Comparison of ENCODE assay signal across 8 cellular contexts in genomic region chr5:143403607-143404415, GRCh38. TPM values are rescaled to one million over a fixed set of nuclear protein-coding genes. Genes with fewer than 3 reads are reported as not detected.
DNase-seq lines count a peak whose midpoint lies in the region; ATAC-seq and TF ChIP-seq lines count a peak whose summit lies in the region.

Gene NR3C1, minus strand, starts transcription at chr5:143403686. Its CDS starts 2,847 bp downstream, at chr5:143400839.

- H3K27me3 Mint-ChIP-seq in osteocyte (ENCODE audit: unreplicated experiment): no peaks in the 10 kb centered on the region

- ATAC-seq in GM21529 (IDR thresholded peaks at IDR 0.05; ENCODE audit: unreplicated experiment) (peak; percentile 49), thoracic aorta (ENCODE audit: insufficient number of reproducible peaks, low FRiP score, low read depth) (peak; percentile 69)

- no peak for TF ChIP-seq EP300 in SK-N-SH (IDR thresholded peaks at IDR 0.05; ENCODE audit: borderline replicate concordance in 1 of 2, low read depth in 1 of 2, low read length in 1 of 2)

- H3K27me3 ChIP-seq in SK-N-SH (ENCODE audit: insufficient read depth) (no peaks in the 10 kb centered on the region), thoracic aorta (replicated peaks; ENCODE audit: insufficient read depth) (no peaks in the 10 kb centered on the region)

- H3K36me3 Mint-ChIP-seq in osteocyte (ENCODE audit: unreplicated experiment): peaks cover 15% of the 10 kb centered on the region

- H3K9me3 ChIP-seq in SK-N-SH (0 out of 2 replicates have a peak, but pooled peaks cover 3% of the 10 kb centered on the region), thoracic aorta (no peaks in the 10 kb centered on the region)

- CTCF ChIA-PET in SK-N-SH (lab: Yijun Ruan, JAX): interaction anchor here (0.6 to 3.0 kb wide), 58 partner anchors 8 to 743 kb away, joined by 3 to 32 read pairs (median 4); no protein-coding TSS in a partner anchor

- peaks cover 17% of the 10 kb centered on the region for H3F3A ChIP-seq in SK-N-SH (replicated peaks; ENCODE audit: insufficient read depth)

- H3K9me3 Mint-ChIP-seq in osteocyte (ENCODE audit: unreplicated experiment): peaks cover 7% of the 10 kb centered on the region

- H3K27ac Mint-ChIP-seq in osteocyte (ENCODE audit: unreplicated experiment): peak within 1 kb of the TSS; percentile 100

- peak within 1 kb of the TSS; percentile 99 for H3K4me2 ChIP-seq in SK-N-SH

- H3K27ac ChIP-seq in SK-N-SH (ENCODE audit: low read depth in 2 of 2, low read length in 1 of 2) (peak within 1 kb of the TSS; percentile 94 to 99), thoracic aorta (peak within 1 kb of the TSS; percentile 95 to 97)

- peaks cover 33% of the 10 kb centered on the region for H4K20me1 ChIP-seq in SK-N-SH (ENCODE audit: insufficient read depth)

- peak; percentile 56 for TF ChIP-seq RAD21 in SK-N-SH (IDR thresholded peaks at IDR 0.05; ENCODE audit: low read length)

- POLR2A ChIA-PET in SK-N-SH (lab: Yijun Ruan, JAX): interaction anchor here (0.6 to 1.2 kb wide), 4 partner anchors 298 to 419 kb away, joined by 3 to 4 read pairs (median 4); no protein-coding TSS in a partner anchor

- peak within 1 kb of the TSS; percentile 90 for H3K4me3 Mint-ChIP-seq in osteocyte (ENCODE audit: unreplicated experiment)

- peaks cover 46% of the 10 kb centered on the region for H3K79me2 ChIP-seq in SK-N-SH (ENCODE audit: insufficient read depth)

- TF ChIP-seq CTCF in SK-N-SH (IDR thresholded peaks at IDR 0.05) (peak; percentile 46), osteocyte (IDR thresholded peaks at IDR 0.05) (peak; percentile 63), thoracic aorta (IDR thresholded peaks at IDR 0.05) (peak; percentile 45)

- peak within 1 kb of the TSS; percentile 75 for H3K4me3 ChIP-seq in Jurkat, Clone E6-1 (ENCODE audit: low read length)
- peak within 1 kb of the TSS; percentile 83 to 90 for H3K4me3 ChIP-seq in SK-N-SH (ENCODE audit: low read depth in 2 of 2, low read length in 1 of 2)
- peak within 1 kb of the TSS; percentile 93 for H3K4me3 ChIP-seq in thoracic aorta

- DNase-seq in EL (peak; percentile 90), SK-N-SH (peak; percentile 88), glomerular endothelial cell (ENCODE audit: extremely low read depth, low read depth, low spot score) (no peak), osteocyte (ENCODE audit: extremely low spot score, unreplicated experiment) (peak; percentile 94), thoracic aorta (ENCODE audit: low spot score) (peak; percentile 33)
- DNase-seq in Jurkat, Clone E6-1 (ENCODE audit: low read depth, low spot score): peak; percentile 68
- peak; percentile 88 for DNase-seq in activated naive CD4-positive, alpha-beta T cell treated with anti-CD3 and anti-CD28 coated beads, Interleukin-2, amount 50 U/mL, for 16 hours

- 1% methylated on average over 24 of the region's 111 CpGs for WGBS in SK-N-SH (ENCODE audit: low lambda C conversion rate)

- H2AFZ ChIP-seq in SK-N-SH (ENCODE audit: low read depth): peak within 1 kb of the TSS; percentile 100

- peaks cover 38% of the 10 kb centered on the region for H3K4me1 Mint-ChIP-seq in osteocyte (ENCODE audit: unreplicated experiment)

- H3K9me2 ChIP-seq in SK-N-SH: no peaks in the 10 kb centered on the region

- peak within 1 kb of the TSS; percentile 90 for H3K9ac ChIP-seq in SK-N-SH

- H3K4me1 ChIP-seq in SK-N-SH (ENCODE audit: control insufficient read depth in 1 of 2, insufficient read depth in 2 of 2, low read depth in 1 of 2, low read length in 1 of 2): peaks cover 9 to 19% of the 10 kb centered on the region in 2 experiments; a peak in 3 of 4 replicates
- H3K4me1 ChIP-seq in thoracic aorta (ENCODE audit: control insufficient read depth in 1 of 2, low read depth in 2 of 2): peaks cover 7 to 32% of the 10 kb centered on the region in 2 donors

- H3K36me3 ChIP-seq in SK-N-SH (replicated peaks in 1 of 2; ENCODE audit: control insufficient read depth in 1 of 2, insufficient read depth in 2 of 2, low read length in 1 of 2) (peaks cover 14 to 15% of the 10 kb centered on the region in 2 experiments), thoracic aorta (no peaks in the 10 kb centered on the region)

TF ChIP-seq in SK-N-SH, 30 proteins besides CTCF, POLR2A, EP300 and RAD21:
- TF ChIP-seq EZH2phosphoT487 (IDR thresholded peaks at IDR 0.05; ENCODE audit: borderline replicate concordance, low read depth) (no peak), FOXM1 (IDR thresholded peaks at IDR 0.05; ENCODE audit: low read depth) (no peak), NFIC (IDR thresholded peaks at IDR 0.05; ENCODE audit: borderline replicate concordance) (0 out of 2 replicates have a peak, but pooled peaks have one; percentile 3), TEAD4 (IDR thresholded peaks at IDR 0.05; ENCODE audit: borderline replicate concordance, insufficient read depth) (no peak), MXI1 (IDR thresholded peaks at IDR 0.05; ENCODE audit: low read depth, low read length) (peak; percentile 61), TAF1 (IDR thresholded peaks at IDR 0.05; ENCODE audit: borderline replicate concordance, low read depth, low read length) (peak; percentile 7; the same call in 1 of the 2 replicates), CHD2 (IDR thresholded peaks at IDR 0.05; ENCODE audit: low read length, partially characterized antibody) (peak; percentile 41), FOXJ3 (CRISPR knock-in tag; IDR thresholded peaks at IDR 0.05) (no peak), SMC3 (IDR thresholded peaks at IDR 0.05; ENCODE audit: low read depth, low read length) (peak; percentile 42), USF2 (IDR thresholded peaks at IDR 0.05; ENCODE audit: borderline replicate concordance, low read depth, low read length) (no peak), YY1 (IDR thresholded peaks at IDR 0.05; ENCODE audit: low read depth) (no peak), RFX5 (IDR thresholded peaks at IDR 0.05; ENCODE audit: low read length) (no peak), SIN3A (IDR thresholded peaks at IDR 0.05; ENCODE audit: borderline replicate concordance, low read depth, low read length) (peak; percentile 81; the same call in 1 of the 2 replicates)
- TF ChIP-seq, protein P1, sequence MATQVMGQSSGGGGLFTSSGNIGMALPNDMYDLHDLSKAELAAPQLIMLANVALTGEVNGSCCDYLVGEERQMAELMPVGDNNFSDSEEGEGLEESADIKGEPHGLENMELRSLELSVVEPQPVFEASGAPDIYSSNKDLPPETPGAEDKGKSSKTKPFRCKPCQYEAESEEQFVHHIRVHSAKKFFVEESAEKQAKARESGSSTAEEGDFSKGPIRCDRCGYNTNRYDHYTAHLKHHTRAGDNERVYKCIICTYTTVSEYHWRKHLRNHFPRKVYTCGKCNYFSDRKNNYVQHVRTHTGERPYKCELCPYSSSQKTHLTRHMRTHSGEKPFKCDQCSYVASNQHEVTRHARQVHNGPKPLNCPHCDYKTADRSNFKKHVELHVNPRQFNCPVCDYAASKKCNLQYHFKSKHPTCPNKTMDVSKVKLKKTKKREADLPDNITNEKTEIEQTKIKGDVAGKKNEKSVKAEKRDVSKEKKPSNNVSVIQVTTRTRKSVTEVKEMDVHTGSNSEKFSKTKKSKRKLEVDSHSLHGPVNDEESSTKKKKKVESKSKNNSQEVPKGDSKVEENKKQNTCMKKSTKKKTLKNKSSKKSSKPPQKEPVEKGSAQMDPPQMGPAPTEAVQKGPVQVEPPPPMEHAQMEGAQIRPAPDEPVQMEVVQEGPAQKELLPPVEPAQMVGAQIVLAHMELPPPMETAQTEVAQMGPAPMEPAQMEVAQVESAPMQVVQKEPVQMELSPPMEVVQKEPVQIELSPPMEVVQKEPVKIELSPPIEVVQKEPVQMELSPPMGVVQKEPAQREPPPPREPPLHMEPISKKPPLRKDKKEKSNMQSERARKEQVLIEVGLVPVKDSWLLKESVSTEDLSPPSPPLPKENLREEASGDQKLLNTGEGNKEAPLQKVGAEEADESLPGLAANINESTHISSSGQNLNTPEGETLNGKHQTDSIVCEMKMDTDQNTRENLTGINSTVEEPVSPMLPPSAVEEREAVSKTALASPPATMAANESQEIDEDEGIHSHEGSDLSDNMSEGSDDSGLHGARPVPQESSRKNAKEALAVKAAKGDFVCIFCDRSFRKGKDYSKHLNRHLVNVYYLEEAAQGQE (IDR thresholded peaks at IDR 0.05; ENCODE audit: low read depth, low read length): no peak
- TF ChIP-seq, protein P2, sequence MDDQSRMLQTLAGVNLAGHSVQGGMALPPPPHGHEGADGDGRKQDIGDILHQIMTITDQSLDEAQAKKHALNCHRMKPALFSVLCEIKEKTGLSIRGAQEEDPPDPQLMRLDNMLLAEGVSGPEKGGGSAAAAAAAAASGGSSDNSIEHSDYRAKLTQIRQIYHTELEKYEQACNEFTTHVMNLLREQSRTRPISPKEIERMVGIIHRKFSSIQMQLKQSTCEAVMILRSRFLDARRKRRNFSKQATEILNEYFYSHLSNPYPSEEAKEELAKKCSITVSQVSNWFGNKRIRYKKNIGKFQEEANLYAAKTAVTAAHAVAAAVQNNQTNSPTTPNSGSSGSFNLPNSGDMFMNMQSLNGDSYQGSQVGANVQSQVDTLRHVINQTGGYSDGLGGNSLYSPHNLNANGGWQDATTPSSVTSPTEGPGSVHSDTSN (IDR thresholded peaks at IDR 0.05): 0 out of 2 replicates have a peak, but pooled peaks have one; percentile 11

RNA-seq across cellular contexts. Expression of gene NR3C1, which starts in this region (rescaled TPM):
- polyA plus RNA-seq in Jurkat, Clone E6-1 (2012; ENCODE audit: insufficient read depth, insufficient read length): 12.1 TPM
- 7.1 and 8.2 TPM in 2 replicates for polyA plus RNA-seq in SK-N-SH (2012; rRNA removed)
- polyA plus RNA-seq in SK-N-SH (2012; cell fraction: cytosol; rRNA removed): 9.7 and 9.8 TPM in 2 replicates
- polyA plus RNA-seq in SK-N-SH (2012; cell fraction: nucleus; rRNA removed): 4.2 and 8.9 TPM in 2 replicates
- total RNA-seq in glomerular endothelial cell: 17.9 and 22.3 TPM in 2 replicates
- total RNA-seq in osteocyte: 42.6 and 47.8 TPM in 2 replicates
- 10 to 100 TPM; 56.5 to 58.1 TPM for total RNA-seq in thoracic aorta
